20 cellular contexts compared by ENCODE assay signal in genomic region chr5:145585443-145586148, GRCh38.
A peak's percentile ranks its signal among the peaks of the same experiment; 100 is the strongest.
DNase-seq lines count a peak whose midpoint lies in the region; ATAC-seq, FAIRE-seq and TF ChIP-seq lines count a peak whose summit lies in the region.
"Had no signal": no experiment of that assay in that cellular context is flagged by ENCODE, and none has a peak within 500 bp of the region (broad histone marks: within the 10 kb centered on the region; RNA-seq: fewer than 3 reads in every experiment).

No MANE protein-coding gene starts in this region.

- H3F3A ChIP-seq in GM23338 (replicated peaks; ENCODE audit: low read depth) = no peaks in the 10 kb centered on the region

- H3K4me1 ChIP-seq in GM23338 (ENCODE audit: insufficient read depth) (no peaks in the 10 kb centered on the region), hepatocyte (ENCODE audit: insufficient read depth) (peaks cover 20% of the 10 kb centered on the region), small intestine (ENCODE audit: control insufficient read depth in 2 of 2, insufficient read depth in 1 of 2, low read depth in 1 of 2, low read length in 1 of 2) (no peaks in the 10 kb centered on the region), SJCRH30 (no peaks in the 10 kb centered on the region)
- H3K4me1 ChIP-seq: HAP-1 had no signal

- H3K36me3 ChIP-seq in GM23338 (ENCODE audit: insufficient read depth) (no peaks in the 10 kb centered on the region), hepatocyte (replicated peaks; ENCODE audit: insufficient read depth, low read depth) (no peaks in the 10 kb centered on the region), small intestine (ENCODE audit: control insufficient read depth in 2 of 2, insufficient read depth in 2 of 2, low read length in 2 of 2) (no peaks in the 10 kb centered on the region), SJCRH30 (no peaks in the 10 kb centered on the region)
- H3K36me3 ChIP-seq: HAP-1 had no signal

- WGBS in hepatocyte (ENCODE audit: low lambda C conversion rate, missing lambda C conversion rate) = 62% methylated on average over 5 of the region's 5 CpGs
- 14 to 49% (median 24%) methylated on average over 5 of the region's 5 CpGs for WGBS in small intestine, 3 donors

- ATAC-seq in GM23338 = no peak

- H3K9me2 ChIP-seq in GM23338 (ENCODE audit: insufficient read depth) = no peaks in the 10 kb centered on the region
- H3K9me2 ChIP-seq in hepatocyte (replicated peaks; ENCODE audit: insufficient read depth) = no peaks in the 10 kb centered on the region

- no peak overlapping the region for H3K4me3 ChIP-seq in GM23338
- no peak overlapping the region for H3K4me3 ChIP-seq in LNCaP clone FGC (ENCODE audit: low read depth, low read length)
- no peak overlapping the region for H3K4me3 ChIP-seq in hepatocyte
- H3K4me3 ChIP-seq in small intestine (ENCODE audit: low read depth in 1 of 2, low read length in 2 of 2) = no peak overlapping the region
- no peak overlapping the region for H3K4me3 ChIP-seq in SJCRH30
- H3K4me3 ChIP-seq: HAP-1, PC-9 had no signal

- H3K79me2 ChIP-seq in GM23338 (replicated peaks; ENCODE audit: insufficient read depth) (no peaks in the 10 kb centered on the region), hepatocyte (no peaks in the 10 kb centered on the region)

- no peak for FAIRE-seq in small intestine (lab: Jason Lieb, UNC)
- FAIRE-seq: D721Med had no signal

- H3K27me3 ChIP-seq in GM23338 (ENCODE audit: insufficient read depth) (no peaks in the 10 kb centered on the region), hepatocyte (no peaks in the 10 kb centered on the region), small intestine (ENCODE audit: control insufficient read depth in 2 of 2, insufficient read depth in 2 of 2, low read length in 2 of 2) (no peaks in the 10 kb centered on the region), SJCRH30 (no peaks in the 10 kb centered on the region)

- no peaks in the 10 kb centered on the region for H3K36me3 Mint-ChIP-seq in GM23338 (ENCODE audit: low read depth)
- H3K36me3 Mint-ChIP-seq: CD8-positive, alpha-beta memory T cell had no signal

- H3K27ac Mint-ChIP-seq in GM23338 = peak overlapping the region; percentile 30; the same call in 1 of the 2 replicates
- H3K27ac Mint-ChIP-seq: CD8-positive, alpha-beta memory T cell had no signal

- H2AFZ ChIP-seq in GM23338 (no peak overlapping the region), hepatocyte (no peak overlapping the region)
- H2AFZ ChIP-seq: PC-9 had no signal

- no peaks in the 10 kb centered on the region for H3K9me3 Mint-ChIP-seq in GM23338

- H3K9me3 ChIP-seq in hepatocyte (ENCODE audit: low read depth) (no peaks in the 10 kb centered on the region), small intestine (ENCODE audit: control insufficient read depth, low read depth) (no peaks in the 10 kb centered on the region), SJCRH30 (replicated peaks) (no peaks in the 10 kb centered on the region; the same call in 1 of the 2 replicates)
- H3K9me3 ChIP-seq: HAP-1 had no signal

- H3K27ac ChIP-seq in GM23338 (ENCODE audit: low read depth) (no peak overlapping the region), hepatocyte (peak overlapping the region; percentile 69), small intestine (ENCODE audit: low read depth in 1 of 2, low read length in 1 of 2) (peak overlapping the region in 1 of 2 donors; percentile 8), SJCRH30 (no peak overlapping the region)
- H3K27ac ChIP-seq: PC-9, RWPE1 had no signal

- peaks cover 3% of the 10 kb centered on the region; the same call in 2 of the 3 replicates for H3K4me1 Mint-ChIP-seq in GM23338
- H3K4me1 Mint-ChIP-seq: CD8-positive, alpha-beta memory T cell had no signal

- no peaks in the 10 kb centered on the region for H3K27me3 Mint-ChIP-seq in GM23338 (ENCODE audit: insufficient read depth, low read depth, poor library complexity)
- H3K27me3 Mint-ChIP-seq: CD8-positive, alpha-beta memory T cell had no signal

- H3K4me2 ChIP-seq in GM23338 = no peak overlapping the region
- H3K4me2 ChIP-seq in hepatocyte = no peak overlapping the region
- H3K4me2 ChIP-seq: PC-9 had no signal

- H4K20me1 ChIP-seq in GM23338 (replicated peaks; ENCODE audit: insufficient read depth) (no peaks in the 10 kb centered on the region), hepatocyte (ENCODE audit: insufficient read depth, poor library complexity, severe bottlenecking) (no peaks in the 10 kb centered on the region)

- TF ChIP-seq CTCF in GM23338 (conservative IDR thresholded peaks at IDR 0.05; ENCODE audit: low read depth in 2 of 2) (no peak), LNCaP clone FGC (IDR thresholded peaks at IDR 0.05; ENCODE audit: control insufficient read depth, extremely low read depth, insufficient read depth) (no peak), hepatocyte (IDR thresholded peaks at IDR 0.05; ENCODE audit: poor library complexity) (no peak)

- no peak overlapping the region for H3K4me3 Mint-ChIP-seq in GM23338
- H3K4me3 Mint-ChIP-seq: CD8-positive, alpha-beta memory T cell had no signal

- no peak for DNase-seq in GM23338 (ENCODE audit: low spot score)
- peak; percentile 2 for DNase-seq in LNCaP clone FGC (ENCODE audit: low read depth)
- no peak for DNase-seq in hepatocyte (ENCODE audit: low spot score)
- DNase-seq in small intestine = peak; percentile 22
- DNase-seq in A172 (ENCODE audit: low spot score) = no peak
- no peak for DNase-seq in SJCRH30
- no peak for DNase-seq in mucosa of gallbladder (ENCODE audit: low spot score)
- DNase-seq: C1 segment of cervical spinal cord; CD8-positive, alpha-beta memory T cell; DMS79 treated with DMSO at 0.1 percent for 48 hours; KBM-7; NCI-H1105 treated with DMSO at 0.1 percent for 48 hours; NCI-H1694 treated with DMSO at 0.1 percent for 48 hours; NCI-H2227 treated with DMSO at 0.1 percent for 48 hours; NCI-H510A treated with DMSO at 0.1 percent for 48 hours; PC-9; SIG-M5 had no signal

TF ChIP-seq in GM23338, 12 proteins besides CTCF, POLR2A, EP300 and RAD21 (continues in another document):
- no peak for TF ChIP-seq ZNF331 (CRISPR knock-in tag; IDR thresholded peaks at IDR 0.05; ENCODE audit: low read depth)
- TF ChIP-seq STAT1 (IDR thresholded peaks at IDR 0.05; ENCODE audit: unreplicated experiment) = no peak
- no peak for TF ChIP-seq ETS1 (IDR thresholded peaks at IDR 0.05)
- no peak for TF ChIP-seq CREB1 (CRISPR knock-in tag; IDR thresholded peaks at IDR 0.05; ENCODE audit: low read depth)

Comparison
In these comparisons a context has a peak if more than half of its experiments do, and no peak if none do; other contexts are left out.
1. DNase-seq: peak in LNCaP clone FGC (single experiment) and small intestine (single experiment); none in GM23338 (single experiment), hepatocyte (single experiment), A172 (single experiment), SJCRH30 (0 of 2) and mucosa of gallbladder (single experiment).